In genomic region chr10:57696641-57697040, GRCh38 we compare ENCODE assay signal across 12 cellular contexts.
DNase-seq lines count a peak whose midpoint lies in the region; ATAC-seq and TF ChIP-seq lines count a peak whose summit lies in the region.
"Had no signal": no experiment of that assay in that cellular context is flagged by ENCODE, and none has a peak within 500 bp of the region (broad histone marks: within the 10 kb centered on the region; RNA-seq: fewer than 3 reads in every experiment).

No MANE protein-coding gene starts in this region.

- peak overlapping the region; percentile 93 for H3K27ac ChIP-seq in brain microvascular endothelial cell
- H3K27ac ChIP-seq: 22Rv1, sigmoid colon had no signal

- in situ Hi-C loops in brain microvascular endothelial cell (cut with HindIII; ENCODE audit: low pct_ligation_motif_present, low sequenced_read_pairs), result no loop called here

- DNase-seq in SIG-M5 treated with dmso at 0.1 percent for 504 hours (lab: John Stamatoyannopoulos, UW; ENCODE audit: unreplicated experiment) (peak; percentile 3), SIG-M5 (lab: John Stamatoyannopoulos, UW) (no peak), brain microvascular endothelial cell (peak; percentile 69), kidney tubule cell (ENCODE audit: low spot score) (peak; percentile 94), left lobe of liver (ENCODE audit: low spot score) (no peak), T-helper 9 cell (no peak)
- DNase-seq: cerebellar nuclear complex, sigmoid colon had no signal

- H3K4me3 ChIP-seq in brain microvascular endothelial cell (ENCODE audit: low read depth, low read length), result no peak overlapping the region
- H3K4me3 ChIP-seq: K562, sigmoid colon had no signal

- no peaks in the 10 kb centered on the region for H3K27me3 ChIP-seq in brain microvascular endothelial cell (replicated peaks)
- H3K27me3 ChIP-seq: sigmoid colon had no signal

- no peak for TF ChIP-seq CTCF in brain microvascular endothelial cell (IDR thresholded peaks at IDR 0.05; ENCODE audit: low read depth, low read length, missing control alignments)

- no peaks in the 10 kb centered on the region for H3K36me3 ChIP-seq in brain microvascular endothelial cell (replicated peaks)
- H3K36me3 ChIP-seq: sigmoid colon had no signal

- no peak for ATAC-seq in HG03135 (IDR thresholded peaks at IDR 0.05; ENCODE audit: unreplicated experiment)
- ATAC-seq in GM19397 (IDR thresholded peaks at IDR 0.05; ENCODE audit: unreplicated experiment), result no peak
- no peak for ATAC-seq in left lobe of liver
- ATAC-seq: K562 had no signal

Comparison
In these comparisons a context has a peak if more than half of its experiments do, and no peak if none do; other contexts are left out.
1. DNase-seq: peak in SIG-M5 treated with dmso at 0.1 percent for 504 hours (single experiment), brain microvascular endothelial cell (single experiment) and kidney tubule cell (single experiment); none in SIG-M5 (single experiment), left lobe of liver (single experiment) and T-helper 9 cell (single experiment).